Comparison of ENCODE assay signal across 1 cellular context in the genomic region with DNA sequence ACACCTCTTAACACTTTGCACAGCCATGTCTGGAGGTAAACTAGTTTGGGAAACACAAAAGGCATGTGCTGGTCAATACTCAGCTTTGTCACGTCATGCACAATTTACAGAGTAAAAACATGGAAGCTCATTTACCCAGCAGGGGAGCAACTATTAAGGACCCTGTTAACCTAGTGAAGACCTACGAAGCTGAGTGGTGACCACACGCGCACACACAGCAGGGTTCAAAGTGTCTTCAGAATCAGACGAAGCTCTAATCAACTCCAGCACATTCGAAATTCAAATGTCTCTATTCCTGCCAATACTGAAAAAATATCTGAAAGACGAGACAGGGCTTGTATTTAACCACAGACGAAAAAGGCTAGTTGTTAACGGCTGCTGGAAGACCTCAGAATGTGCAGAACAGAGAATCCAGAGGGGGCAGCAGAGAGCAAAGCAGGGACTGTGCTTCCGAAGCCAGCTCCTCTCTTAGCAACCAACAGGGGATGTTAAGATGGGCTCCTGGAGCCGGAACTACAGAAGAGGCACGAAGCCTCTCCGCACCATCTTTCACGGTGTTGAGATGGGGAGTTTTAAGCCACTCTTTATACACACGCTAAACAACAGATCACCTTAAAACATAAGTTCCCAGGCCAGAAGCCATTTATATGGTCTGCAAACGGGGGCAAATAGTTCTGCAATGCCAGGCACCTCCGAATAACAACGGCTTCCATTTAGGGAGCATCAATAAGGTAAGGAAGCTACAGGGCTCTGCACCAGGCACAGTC.
TF ChIP-seq lines count a peak whose summit lies in the region.

No MANE protein-coding gene starts in this region.

TF ChIP-seq in K562, 482 proteins besides CTCF, POLR2A, EP300 and RAD21 (continued from another document and continues in another):
- TF ChIP-seq RREB1 (CRISPR knock-in tag; IDR thresholded peaks at IDR 0.05): no peak
- no peak for TF ChIP-seq MTA3 (IDR thresholded peaks at IDR 0.05; ENCODE audit: borderline replicate concordance)
- TF ChIP-seq L3MBTL2 (IDR thresholded peaks at IDR 0.05): 0 out of 2 replicates have a peak, but pooled peaks have one; percentile 16
- no peak for TF ChIP-seq FIP1L1 (IDR thresholded peaks at IDR 0.05; ENCODE audit: low read depth, low read length, poor library complexity, severe bottlenecking)
- TF ChIP-seq, protein P1, sequence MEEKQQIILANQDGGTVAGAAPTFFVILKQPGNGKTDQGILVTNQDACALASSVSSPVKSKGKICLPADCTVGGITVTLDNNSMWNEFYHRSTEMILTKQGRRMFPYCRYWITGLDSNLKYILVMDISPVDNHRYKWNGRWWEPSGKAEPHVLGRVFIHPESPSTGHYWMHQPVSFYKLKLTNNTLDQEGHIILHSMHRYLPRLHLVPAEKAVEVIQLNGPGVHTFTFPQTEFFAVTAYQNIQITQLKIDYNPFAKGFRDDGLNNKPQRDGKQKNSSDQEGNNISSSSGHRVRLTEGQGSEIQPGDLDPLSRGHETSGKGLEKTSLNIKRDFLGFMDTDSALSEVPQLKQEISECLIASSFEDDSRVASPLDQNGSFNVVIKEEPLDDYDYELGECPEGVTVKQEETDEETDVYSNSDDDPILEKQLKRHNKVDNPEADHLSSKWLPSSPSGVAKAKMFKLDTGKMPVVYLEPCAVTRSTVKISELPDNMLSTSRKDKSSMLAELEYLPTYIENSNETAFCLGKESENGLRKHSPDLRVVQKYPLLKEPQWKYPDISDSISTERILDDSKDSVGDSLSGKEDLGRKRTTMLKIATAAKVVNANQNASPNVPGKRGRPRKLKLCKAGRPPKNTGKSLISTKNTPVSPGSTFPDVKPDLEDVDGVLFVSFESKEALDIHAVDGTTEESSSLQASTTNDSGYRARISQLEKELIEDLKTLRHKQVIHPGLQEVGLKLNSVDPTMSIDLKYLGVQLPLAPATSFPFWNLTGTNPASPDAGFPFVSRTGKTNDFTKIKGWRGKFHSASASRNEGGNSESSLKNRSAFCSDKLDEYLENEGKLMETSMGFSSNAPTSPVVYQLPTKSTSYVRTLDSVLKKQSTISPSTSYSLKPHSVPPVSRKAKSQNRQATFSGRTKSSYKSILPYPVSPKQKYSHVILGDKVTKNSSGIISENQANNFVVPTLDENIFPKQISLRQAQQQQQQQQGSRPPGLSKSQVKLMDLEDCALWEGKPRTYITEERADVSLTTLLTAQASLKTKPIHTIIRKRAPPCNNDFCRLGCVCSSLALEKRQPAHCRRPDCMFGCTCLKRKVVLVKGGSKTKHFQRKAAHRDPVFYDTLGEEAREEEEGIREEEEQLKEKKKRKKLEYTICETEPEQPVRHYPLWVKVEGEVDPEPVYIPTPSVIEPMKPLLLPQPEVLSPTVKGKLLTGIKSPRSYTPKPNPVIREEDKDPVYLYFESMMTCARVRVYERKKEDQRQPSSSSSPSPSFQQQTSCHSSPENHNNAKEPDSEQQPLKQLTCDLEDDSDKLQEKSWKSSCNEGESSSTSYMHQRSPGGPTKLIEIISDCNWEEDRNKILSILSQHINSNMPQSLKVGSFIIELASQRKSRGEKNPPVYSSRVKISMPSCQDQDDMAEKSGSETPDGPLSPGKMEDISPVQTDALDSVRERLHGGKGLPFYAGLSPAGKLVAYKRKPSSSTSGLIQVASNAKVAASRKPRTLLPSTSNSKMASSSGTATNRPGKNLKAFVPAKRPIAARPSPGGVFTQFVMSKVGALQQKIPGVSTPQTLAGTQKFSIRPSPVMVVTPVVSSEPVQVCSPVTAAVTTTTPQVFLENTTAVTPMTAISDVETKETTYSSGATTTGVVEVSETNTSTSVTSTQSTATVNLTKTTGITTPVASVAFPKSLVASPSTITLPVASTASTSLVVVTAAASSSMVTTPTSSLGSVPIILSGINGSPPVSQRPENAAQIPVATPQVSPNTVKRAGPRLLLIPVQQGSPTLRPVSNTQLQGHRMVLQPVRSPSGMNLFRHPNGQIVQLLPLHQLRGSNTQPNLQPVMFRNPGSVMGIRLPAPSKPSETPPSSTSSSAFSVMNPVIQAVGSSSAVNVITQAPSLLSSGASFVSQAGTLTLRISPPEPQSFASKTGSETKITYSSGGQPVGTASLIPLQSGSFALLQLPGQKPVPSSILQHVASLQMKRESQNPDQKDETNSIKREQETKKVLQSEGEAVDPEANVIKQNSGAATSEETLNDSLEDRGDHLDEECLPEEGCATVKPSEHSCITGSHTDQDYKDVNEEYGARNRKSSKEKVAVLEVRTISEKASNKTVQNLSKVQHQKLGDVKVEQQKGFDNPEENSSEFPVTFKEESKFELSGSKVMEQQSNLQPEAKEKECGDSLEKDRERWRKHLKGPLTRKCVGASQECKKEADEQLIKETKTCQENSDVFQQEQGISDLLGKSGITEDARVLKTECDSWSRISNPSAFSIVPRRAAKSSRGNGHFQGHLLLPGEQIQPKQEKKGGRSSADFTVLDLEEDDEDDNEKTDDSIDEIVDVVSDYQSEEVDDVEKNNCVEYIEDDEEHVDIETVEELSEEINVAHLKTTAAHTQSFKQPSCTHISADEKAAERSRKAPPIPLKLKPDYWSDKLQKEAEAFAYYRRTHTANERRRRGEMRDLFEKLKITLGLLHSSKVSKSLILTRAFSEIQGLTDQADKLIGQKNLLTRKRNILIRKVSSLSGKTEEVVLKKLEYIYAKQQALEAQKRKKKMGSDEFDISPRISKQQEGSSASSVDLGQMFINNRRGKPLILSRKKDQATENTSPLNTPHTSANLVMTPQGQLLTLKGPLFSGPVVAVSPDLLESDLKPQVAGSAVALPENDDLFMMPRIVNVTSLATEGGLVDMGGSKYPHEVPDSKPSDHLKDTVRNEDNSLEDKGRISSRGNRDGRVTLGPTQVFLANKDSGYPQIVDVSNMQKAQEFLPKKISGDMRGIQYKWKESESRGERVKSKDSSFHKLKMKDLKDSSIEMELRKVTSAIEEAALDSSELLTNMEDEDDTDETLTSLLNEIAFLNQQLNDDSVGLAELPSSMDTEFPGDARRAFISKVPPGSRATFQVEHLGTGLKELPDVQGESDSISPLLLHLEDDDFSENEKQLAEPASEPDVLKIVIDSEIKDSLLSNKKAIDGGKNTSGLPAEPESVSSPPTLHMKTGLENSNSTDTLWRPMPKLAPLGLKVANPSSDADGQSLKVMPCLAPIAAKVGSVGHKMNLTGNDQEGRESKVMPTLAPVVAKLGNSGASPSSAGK (IDR thresholded peaks at IDR 0.05): no peak
- no peak for TF ChIP-seq ARNT (IDR thresholded peaks at IDR 0.05)
- peak; percentile 38; the same call in 1 of the 2 replicates for TF ChIP-seq BHLHE40 (IDR thresholded peaks at IDR 0.05; ENCODE audit: low read length)
- TF ChIP-seq NCOA4 (IDR thresholded peaks at IDR 0.05; ENCODE audit: partially characterized antibody): no peak
- TF ChIP-seq, protein P2, sequence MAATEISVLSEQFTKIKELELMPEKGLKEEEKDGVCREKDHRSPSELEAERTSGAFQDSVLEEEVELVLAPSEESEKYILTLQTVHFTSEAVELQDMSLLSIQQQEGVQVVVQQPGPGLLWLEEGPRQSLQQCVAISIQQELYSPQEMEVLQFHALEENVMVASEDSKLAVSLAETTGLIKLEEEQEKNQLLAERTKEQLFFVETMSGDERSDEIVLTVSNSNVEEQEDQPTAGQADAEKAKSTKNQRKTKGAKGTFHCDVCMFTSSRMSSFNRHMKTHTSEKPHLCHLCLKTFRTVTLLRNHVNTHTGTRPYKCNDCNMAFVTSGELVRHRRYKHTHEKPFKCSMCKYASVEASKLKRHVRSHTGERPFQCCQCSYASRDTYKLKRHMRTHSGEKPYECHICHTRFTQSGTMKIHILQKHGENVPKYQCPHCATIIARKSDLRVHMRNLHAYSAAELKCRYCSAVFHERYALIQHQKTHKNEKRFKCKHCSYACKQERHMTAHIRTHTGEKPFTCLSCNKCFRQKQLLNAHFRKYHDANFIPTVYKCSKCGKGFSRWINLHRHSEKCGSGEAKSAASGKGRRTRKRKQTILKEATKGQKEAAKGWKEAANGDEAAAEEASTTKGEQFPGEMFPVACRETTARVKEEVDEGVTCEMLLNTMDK (IDR thresholded peaks at IDR 0.05; ENCODE audit: borderline replicate concordance, insufficient read depth, low read depth, low read length, poor library complexity, severe bottlenecking): peak; percentile 48
- TF ChIP-seq RBM17 (IDR thresholded peaks at IDR 0.05; ENCODE audit: borderline replicate concordance, low read depth, low read length): no peak
- no peak for TF ChIP-seq ESRRA (IDR thresholded peaks at IDR 0.05; ENCODE audit: borderline replicate concordance, low read depth)
- peak; percentile 60; the same call in 1 of the 2 replicates for TF ChIP-seq KLF16 (IDR thresholded peaks at IDR 0.05)
- no peak for TF ChIP-seq NR4A1 (CRISPR knock-in tag; IDR thresholded peaks at IDR 0.05)
- TF ChIP-seq NR4A1 (tag; IDR thresholded peaks at IDR 0.05): no peak
- TF ChIP-seq SMAD3 (CRISPR knock-in tag; conservative IDR thresholded peaks at IDR 0.05): no peak
- TF ChIP-seq ZNF174 (CRISPR knock-in tag; IDR thresholded peaks at IDR 0.05): no peak
- TF ChIP-seq ZEB2 (IDR thresholded peaks at IDR 0.05): no peak
- no peak for TF ChIP-seq WHSC1 (IDR thresholded peaks at IDR 0.05; ENCODE audit: low read length)
- no peak for TF ChIP-seq POLR3G (IDR thresholded peaks at IDR 0.05; ENCODE audit: extremely low read depth, insufficient read length, insufficient replicate concordance)
- TF ChIP-seq EWSR1 (IDR thresholded peaks at IDR 0.05; ENCODE audit: borderline replicate concordance, low read depth, partially characterized antibody): no peak
- TF ChIP-seq SMARCA5 (IDR thresholded peaks at IDR 0.05): no peak
- TF ChIP-seq ZNF133 (CRISPR knock-in tag; IDR thresholded peaks at IDR 0.05): no peak
- TF ChIP-seq SMARCC2 (IDR thresholded peaks at IDR 0.05; ENCODE audit: low read depth): peak; percentile 62; the same call in 1 of the 2 replicates
- peak; percentile 55; the same call in 1 of the 2 replicates for TF ChIP-seq SMC3 (conservative IDR thresholded peaks at IDR 0.05; ENCODE audit: insufficient read depth, low read depth, low read length)
- no peak for TF ChIP-seq PHB2 (IDR thresholded peaks at IDR 0.05; ENCODE audit: low read depth)
- TF ChIP-seq YY1 (IDR thresholded peaks at IDR 0.05; ENCODE audit: borderline replicate concordance in 1 of 3, control insufficient read depth in 1 of 3, extremely low read depth in 1 of 3, insufficient read depth in 3 of 3, insufficient read length in 1 of 3, insufficient replicate concordance in 2 of 3, low read depth in 1 of 3, low read length in 2 of 3): peak in 2 of 3 experiments; percentile 47 to 52
- TF ChIP-seq FOXK1 (CRISPR knock-in tag; IDR thresholded peaks at IDR 0.05; ENCODE audit: borderline replicate concordance): no peak
- TF ChIP-seq XRCC5 (IDR thresholded peaks at IDR 0.05; ENCODE audit: low read depth, low read length): peak; percentile 83
- TF ChIP-seq RCOR1 (IDR thresholded peaks at IDR 0.05; ENCODE audit: borderline replicate concordance in 1 of 2, low read depth in 2 of 2, low read length in 2 of 2): peak in 1 of 2 experiments; percentile 66; a peak in 1 of 4 replicates
- no peak for TF ChIP-seq IRF9 (tag; IDR thresholded peaks at IDR 0.05)
- TF ChIP-seq ATF7 (IDR thresholded peaks at IDR 0.05): peak; percentile 29; the same call in 1 of the 2 replicates
- no peak for TF ChIP-seq RBM15 (IDR thresholded peaks at IDR 0.05; ENCODE audit: insufficient read depth, low read length)
- peak; percentile 8; the same call in 1 of the 2 replicates for TF ChIP-seq EHMT2 (IDR thresholded peaks at IDR 0.05)
- no peak for TF ChIP-seq HMG20B (CRISPR knock-in tag; IDR thresholded peaks at IDR 0.05)
- no peak for TF ChIP-seq CREBBP (IDR thresholded peaks at IDR 0.05; ENCODE audit: low read depth, low read length)
- no peak for TF ChIP-seq NBN (IDR thresholded peaks at IDR 0.05; ENCODE audit: low read depth)
- TF ChIP-seq ZNF384 (IDR thresholded peaks at IDR 0.05; ENCODE audit: low read depth, low read length): peak; percentile 22; the same call in 1 of the 2 replicates
- TF ChIP-seq ARID1B (IDR thresholded peaks at IDR 0.05): no peak
